ENCODE assay signal across 11 cellular contexts in the genomic region with DNA sequence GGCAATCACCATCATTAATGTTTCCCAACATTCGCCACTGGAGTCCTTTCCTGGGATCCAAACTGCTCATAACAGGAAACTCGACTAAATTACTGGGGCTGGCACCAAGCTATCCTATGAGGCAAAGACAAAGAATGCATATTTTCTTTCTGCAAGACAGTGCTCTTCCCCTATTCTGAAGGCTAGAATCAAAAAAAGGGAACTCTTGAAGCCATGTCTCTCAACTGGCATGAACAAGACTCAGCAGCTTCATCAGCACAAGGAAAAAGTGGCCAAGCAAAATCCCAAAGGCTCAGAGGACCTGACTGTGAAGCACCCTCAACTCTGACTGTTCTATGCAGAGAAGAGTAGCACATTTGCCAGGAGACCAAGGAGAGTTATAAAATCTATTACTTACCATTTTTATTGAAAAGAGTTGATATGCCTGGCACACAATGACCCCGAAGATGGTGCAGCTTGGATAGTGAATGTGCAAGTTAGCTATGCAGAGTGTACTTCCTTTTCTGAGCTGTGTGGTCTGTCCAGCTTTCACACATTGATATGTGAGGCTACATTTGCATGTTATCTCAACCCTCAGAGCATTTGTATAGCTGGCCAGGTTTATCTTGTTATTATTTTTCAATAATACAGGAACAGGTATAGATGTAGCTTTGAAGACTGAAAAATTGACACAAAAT. TPM values are rescaled to one million over a fixed set of nuclear protein-coding genes. Genes with fewer than 3 reads are reported as not detected.
A peak's percentile ranks its signal among the peaks of the same experiment; 100 is the strongest.
DNase-seq lines count a peak whose midpoint lies in the region; ATAC-seq and TF ChIP-seq lines count a peak whose summit lies in the region.
"Had no signal": no experiment of that assay in that cellular context is flagged by ENCODE, and none has a peak within 500 bp of the region (broad histone marks: within the 10 kb centered on the region; RNA-seq: fewer than 3 reads in every experiment).

No MANE protein-coding gene starts in this region.

- DNase-seq in OCI-M1 (lab: John Stamatoyannopoulos, UW) (peak; percentile 89), sciatic nerve (ENCODE audit: low spot score) (no peak), 8988T (no peak), NCI-H774 (lab: John Stamatoyannopoulos, UW) (no peak), NCI-H2107 (lab: John Stamatoyannopoulos, UW) (no peak), osteoblast (ENCODE audit: insufficient read length, low spot score, missing footprints) (no peak)
- DNase-seq: activated CD4-positive, alpha-beta T cell treated with anti-CD3 and anti-CD28 coated beads for 1 hour; NCI-H1930; stimulated activated CD4-positive, alpha-beta T cell treated with anti-CD3 and anti-CD28 coated beads, Interleukin-12 subunit alpha, Interleukin-12 subunit beta, amount 100 ng/mL, for 4 hours had no signal

- no peak overlapping the region for H3K27ac ChIP-seq in osteoblast (ENCODE audit: low read depth, low read length)

- no peaks in the 10 kb centered on the region for H3K4me1 ChIP-seq in osteoblast (ENCODE audit: insufficient read depth, low read length)

- no peaks in the 10 kb centered on the region for H3K27me3 ChIP-seq in osteoblast (ENCODE audit: insufficient read depth, low read length)

- peak; percentile 49 for ATAC-seq in GM19023 (IDR thresholded peaks at IDR 0.05; ENCODE audit: unreplicated experiment)
- ATAC-seq in HG02938 (IDR thresholded peaks at IDR 0.05; ENCODE audit: unreplicated experiment): peak; percentile 84
- ATAC-seq in sciatic nerve: peak; percentile 58

- no peaks in the 10 kb centered on the region for H3K79me2 ChIP-seq in osteoblast (ENCODE audit: insufficient read depth, low read length)

- H3K9me3 ChIP-seq in osteoblast (ENCODE audit: low read depth, low read length): no peaks in the 10 kb centered on the region

- no peak overlapping the region for H2AFZ ChIP-seq in osteoblast (ENCODE audit: low read length)

- intact Hi-C loops in sciatic nerve (cut with DNase I): no loop called here

- H3K36me3 ChIP-seq in osteoblast (ENCODE audit: insufficient read depth, low read length): no peaks in the 10 kb centered on the region

- no peak for TF ChIP-seq CTCF in osteoblast (IDR thresholded peaks at IDR 0.05; ENCODE audit: extremely low read depth, low read depth, low read length)

- H3K4me3 ChIP-seq in osteoblast (ENCODE audit: insufficient read depth, low read length): no peak overlapping the region

- H4K20me1 ChIP-seq in osteoblast (ENCODE audit: insufficient read depth, low read length): no peaks in the 10 kb centered on the region

- H3K4me2 ChIP-seq in osteoblast (ENCODE audit: insufficient read depth, low read length): no peak overlapping the region

RNA-seq across cellular contexts. Expression of a gene that starts 50.9 kb away (rescaled TPM):
- total RNA-seq in sciatic nerve (31.3 TPM), osteoblast (under 0.01 TPM in 1 of 2 replicates, not detected in the other)

Comparison
In these comparisons a context has a peak if more than half of its experiments do, and no peak if none do; other contexts are left out.
1. RNA of a gene that starts 50.9 kb away (total RNA-seq): 31.3 TPM in sciatic nerve (single experiment); under 0.01 TPM in osteoblast; every median in the first group is over 10 times any median in the second.
2. Peak in every context shown above with its lines, with median percentiles within 50 percentile points of each other: ATAC-seq.